In genomic region chr5:139215176-139215975, GRCh38 we compare ENCODE assay signal across 34 cellular contexts. TPM values are rescaled to one million over a fixed set of nuclear protein-coding genes. Genes with fewer than 3 reads are reported as not detected.
DNase-seq lines count a peak whose midpoint lies in the region; ATAC-seq, FAIRE-seq and TF ChIP-seq lines count a peak whose summit lies in the region.
"Had no signal": no experiment of that assay in that cellular context is flagged by ENCODE, and none has a peak within 500 bp of the region (broad histone marks: within the 10 kb centered on the region; RNA-seq: fewer than 3 reads in every experiment).

No MANE protein-coding gene starts in this region.

- H3K27me3 ChIP-seq in H7 (ENCODE audit: control insufficient read depth, insufficient read depth, low read length) (no peaks in the 10 kb centered on the region), H1 (replicated peaks in 1 of 4; ENCODE audit: control insufficient read depth in 3 of 4, extremely low read depth in 1 of 4, insufficient read depth in 3 of 4, low read length in 3 of 4) (no peaks in the 10 kb centered on the region), mesenchymal stem cell (ENCODE audit: control insufficient read depth in 1 of 2, insufficient read depth in 1 of 2, low read length in 2 of 2) (no peaks in the 10 kb centered on the region), uterus (no peaks in the 10 kb centered on the region)
- H3K27me3 ChIP-seq: body of pancreas, left lung, stomach had no signal

- H4K5ac ChIP-seq in H1 (ENCODE audit: insufficient read length, low read depth, low read length), result no peak overlapping the region

- no peaks in the 10 kb centered on the region for H3K79me2 ChIP-seq in H1 (ENCODE audit: control insufficient read depth in 1 of 2, insufficient read depth in 2 of 2, low read length in 2 of 2)

- H3K4me1 ChIP-seq in H1 (replicated peaks in 1 of 4; ENCODE audit: control insufficient read depth in 3 of 4, insufficient read depth in 4 of 4, low read length in 3 of 4) (peaks cover 0 to 10% (median 2%) of the 10 kb centered on the region in 4 experiments; a peak in 2 of 7 replicates), mesenchymal stem cell (ENCODE audit: control insufficient read depth, insufficient read depth, low read depth, low read length) (no peaks in the 10 kb centered on the region), uterus (no peaks in the 10 kb centered on the region)
- H3K4me1 ChIP-seq: body of pancreas, left lung, stomach had no signal

- intact Hi-C loops in uterus (cut with DNase I; ENCODE audit: low total_unique reads), result no loop called here
- intact Hi-C loops in activated T-helper 2 cell treated with anti-CD3 and anti-CD28 coated beads, Interferon-gamma antibody, Interleukin-2, Interleukin-4, amounts not matched to agents 10 μg/mL and 5 μg/mL and 100 μg/mL, durations not matched to agents 14 hours and 24 hours and 36 hours (cut with micrococcal nuclease), result no loop called here

- FAIRE-seq in H1 (lab: Jason Lieb, UNC), result peak; percentile 48
- FAIRE-seq: frontal cortex, small intestine had no signal

- no peak for TF ChIP-seq EP300 in H1 (IDR thresholded peaks at IDR 0.05; ENCODE audit: borderline replicate concordance in 1 of 2, low read depth in 2 of 2, low read length in 2 of 2)

- H3K4me1 Mint-ChIP-seq in naive thymus-derived CD8-positive, alpha-beta T cell, result no peaks in the 10 kb centered on the region
- peaks cover 3% of the 10 kb centered on the region for H3K4me1 Mint-ChIP-seq in activated T-helper 2 cell treated with anti-CD3 and anti-CD28 coated beads, Interferon-gamma antibody, Interleukin-2, Interleukin-4, amounts not matched to agents 10 μg/mL and 5 μg/mL and 100 μg/mL, durations not matched to agents 14 hours and 24 hours and 36 hours (ENCODE audit: low read depth)
- H3K4me1 Mint-ChIP-seq: activated naive CD8-positive, alpha-beta T cell treated with anti-CD3 and anti-CD28 coated beads, Interleukin-2, amount 50 U/mL, for 24 hours; B cell had no signal

- H3K18ac ChIP-seq in H1 (ENCODE audit: extremely low read depth, low read length), result no peak overlapping the region
- no peak overlapping the region for H3K18ac ChIP-seq in mesenchymal stem cell (ENCODE audit: low read depth in 1 of 2, low read length in 2 of 2)

- TF ChIP-seq POLR2A in H1 (IDR thresholded peaks at IDR 0.05; ENCODE audit: control extremely low read depth in 1 of 2, low read depth in 2 of 2, low read length in 2 of 2), result no peak
- TF ChIP-seq POLR2A in uterus (IDR thresholded peaks at IDR 0.05), result no peak

- no peak overlapping the region for H2BK15ac ChIP-seq in H1 (ENCODE audit: low read length)
- H2BK15ac ChIP-seq in mesenchymal stem cell (ENCODE audit: low read depth, poor library complexity, severe bottlenecking), result peak overlapping the region; percentile 48

- POLR2A ChIA-PET in H1 (lab: Charles Lee; ENCODE audit: partially characterized antibody), result interaction anchor here (1.4 kb wide), 1 partner anchor 78 kb away, joined by 5 read pairs; the partner anchor contains the start of gene MATR3
- POLR2A ChIA-PET in naive thymus-derived CD8-positive, alpha-beta T cell (lab: Charles Lee), result no interaction called here

- H4K8ac ChIP-seq in H1 (ENCODE audit: extremely low read depth, insufficient read depth, low read length) (no peak overlapping the region), mesenchymal stem cell (ENCODE audit: low read length) (no peak overlapping the region)

- peaks cover 0 to 2% (median 0%) of the 10 kb centered on the region in 3 donors for H3K36me3 Mint-ChIP-seq in naive thymus-derived CD8-positive, alpha-beta T cell
- H3K36me3 Mint-ChIP-seq in activated T-helper 2 cell treated with anti-CD3 and anti-CD28 coated beads, Interferon-gamma antibody, Interleukin-2, Interleukin-4, amounts not matched to agents 10 μg/mL and 5 μg/mL and 100 μg/mL, durations not matched to agents 14 hours and 24 hours and 36 hours (ENCODE audit: low read depth), result no peaks in the 10 kb centered on the region
- H3K36me3 Mint-ChIP-seq in activated naive CD4-positive, alpha-beta T cell treated with anti-CD3 and anti-CD28 coated beads, Interleukin-2, amount 50 U/mL, for 72 hours, result no peaks in the 10 kb centered on the region
- H3K36me3 Mint-ChIP-seq: CD8-positive, alpha-beta T cell; mesothelial cell of epicardium; naive B cell had no signal

- peaks cover 0 to 6% (median 0%) of the 10 kb centered on the region in 9 donors for H3K9me3 Mint-ChIP-seq in naive thymus-derived CD8-positive, alpha-beta T cell
- H3K9me3 Mint-ChIP-seq in activated T-helper 2 cell treated with anti-CD3 and anti-CD28 coated beads, Interferon-gamma antibody, Interleukin-2, Interleukin-4, amounts not matched to agents 10 μg/mL and 5 μg/mL and 100 μg/mL, durations not matched to agents 14 hours and 24 hours and 36 hours, result no peaks in the 10 kb centered on the region
- H3K9me3 Mint-ChIP-seq in activated naive CD4-positive, alpha-beta T cell treated with anti-CD3 and anti-CD28 coated beads, Interleukin-2, amount 50 U/mL, for 72 hours, result no peaks in the 10 kb centered on the region
- H3K9me3 Mint-ChIP-seq: activated CD4-positive, alpha-beta T cell treated with anti-CD3 and anti-CD28 coated beads, Interleukin-2, amount 10 ng/mL, durations not matched to agents 24 days and 14 days; activated naive CD8-positive, alpha-beta T cell treated with anti-CD3 and anti-CD28 coated beads, Interleukin-2, amount 50 U/mL, for 24 hours; activated T-cell treated with anti-CD3 and anti-CD28 coated beads, Interleukin-2, amount 50 U/mL, for 24 hours; mesothelial cell of epicardium had no signal

- no peak overlapping the region for H3K27ac Mint-ChIP-seq in naive thymus-derived CD8-positive, alpha-beta T cell
- no peak overlapping the region for H3K27ac Mint-ChIP-seq in activated T-helper 2 cell treated with anti-CD3 and anti-CD28 coated beads, Interferon-gamma antibody, Interleukin-2, Interleukin-4, amounts not matched to agents 10 μg/mL and 5 μg/mL and 100 μg/mL, durations not matched to agents 14 hours and 24 hours and 36 hours
- no peak overlapping the region for H3K27ac Mint-ChIP-seq in activated naive CD4-positive, alpha-beta T cell treated with anti-CD3 and anti-CD28 coated beads, Interleukin-2, amount 50 U/mL, for 72 hours
- H3K27ac Mint-ChIP-seq: activated CD4-positive, alpha-beta T cell treated with anti-CD3 and anti-CD28 coated beads, Interleukin-2, amount 10 ng/mL, durations not matched to agents 24 days and 14 days; activated naive CD8-positive, alpha-beta T cell treated with anti-CD3 and anti-CD28 coated beads, Interleukin-2, amount 50 U/mL, for 24 hours; activated T-cell treated with anti-CD3 and anti-CD28 coated beads, Interleukin-2, amount 50 U/mL, for 24 hours; B cell; CD8-positive, alpha-beta T cell; mesothelial cell of epicardium had no signal

- WGBS in H1 (ENCODE audit: extremely low coverage in 1 of 2, insufficient coverage in 1 of 2, insufficient read length in 1 of 2, insufficient replicate concordance in 2 of 2, low coverage in 1 of 2, low lambda C conversion rate in 2 of 2, missing lambda C conversion rate in 1 of 2), 2 experiments, result 81% methylated on average over 14 of the region's 14 CpGs; no CpG with 5 or more reads in 1 of the 2 experiments
- 79% methylated on average over 13 of the region's 14 CpGs for WGBS in mesenchymal stem cell

- no peak for TF ChIP-seq CTCF in H1 (IDR thresholded peaks at IDR 0.05; ENCODE audit: control extremely low read depth in 1 of 3, insufficient read depth in 1 of 3, low read depth in 1 of 3, low read length in 3 of 3)
- no peak for TF ChIP-seq CTCF in uterus (IDR thresholded peaks at IDR 0.05)

- H3K56ac ChIP-seq in H1 (replicated peaks; ENCODE audit: insufficient read length, low read depth, low read length), result no peak overlapping the region

- no peak for ATAC-seq in naive thymus-derived CD8-positive, alpha-beta T cell
- ATAC-seq in activated naive CD4-positive, alpha-beta T cell treated with anti-CD3 and anti-CD28 coated beads, Interleukin-2, amount 50 U/mL, for 72 hours, result no peak
- ATAC-seq: activated naive CD8-positive, alpha-beta T cell treated with anti-CD3 and anti-CD28 coated beads, Interleukin-2, amount 50 U/mL, for 24 hours; body of pancreas; CD8-positive, alpha-beta T cell; HCT116; left lung; Panc1 had no signal

- H3K23ac ChIP-seq in H1 (ENCODE audit: insufficient read length) (no peak overlapping the region), mesenchymal stem cell (ENCODE audit: low read length in 2 of 2) (no peak overlapping the region)

- no peak overlapping the region for H3K4me3 ChIP-seq in H7 (ENCODE audit: insufficient read depth, low read depth, low read length)
- peak overlapping the region; percentile 66 for H3K4me3 ChIP-seq in SK-N-MC
- H3K4me3 ChIP-seq in H1 (ENCODE audit: extremely low read depth in 1 of 4, insufficient read depth in 2 of 4, low read depth in 3 of 4, low read length in 4 of 4), result no peak overlapping the region
- H3K4me3 ChIP-seq in mesenchymal stem cell (ENCODE audit: insufficient read depth in 1 of 2, low read depth in 1 of 2, low read length in 2 of 2), result no peak overlapping the region
- no peak overlapping the region for H3K4me3 ChIP-seq in uterus
- H3K4me3 ChIP-seq: body of pancreas, left lung, stomach had no signal

- no peaks in the 10 kb centered on the region for H3K9me3 ChIP-seq in SK-N-MC (ENCODE audit: low read depth, low read length)
- H3K9me3 ChIP-seq in H1 (ENCODE audit: insufficient read depth in 2 of 2, low read depth in 1 of 2, low read length in 1 of 2), result no peaks in the 10 kb centered on the region; a peak in 1 of 4 replicates
- no peaks in the 10 kb centered on the region for H3K9me3 ChIP-seq in mesenchymal stem cell (ENCODE audit: control insufficient read depth, low read length)
- no peaks in the 10 kb centered on the region for H3K9me3 ChIP-seq in uterus
- H3K9me3 ChIP-seq: body of pancreas, left lung, stomach had no signal

- no peaks in the 10 kb centered on the region for H4K20me1 ChIP-seq in H1 (replicated peaks in 1 of 2; ENCODE audit: control insufficient read depth in 1 of 2, insufficient read depth in 2 of 2, low read length in 2 of 2)

- H2BK20ac ChIP-seq in H1 (ENCODE audit: low read length), result no peak overlapping the region

- H3K27ac ChIP-seq in SK-N-MC (peak overlapping the region; percentile 52; the same call in 1 of the 2 replicates), H1 (ENCODE audit: low read depth, low read length) (no peak overlapping the region), mesenchymal stem cell (ENCODE audit: low read length, poor library complexity, severe bottlenecking) (no peak overlapping the region), uterus (no peak overlapping the region)
- H3K27ac ChIP-seq: body of pancreas, left lung, stomach, VCaP had no signal

- H2BK12ac ChIP-seq in H1 (ENCODE audit: low read depth, low read length) (no peak overlapping the region), mesenchymal stem cell (ENCODE audit: low read length in 2 of 2) (no peak overlapping the region)

- H3K9ac ChIP-seq in SK-N-MC (ENCODE audit: insufficient read length) (no peak overlapping the region), H1 (replicated peaks in 1 of 4; ENCODE audit: extremely low read depth in 1 of 4, low read depth in 3 of 4, low read length in 3 of 4) (no peak overlapping the region), mesenchymal stem cell (ENCODE audit: low read length) (no peak overlapping the region)

- H3K23me2 ChIP-seq in H1 (ENCODE audit: low read depth, low read length), result no peaks in the 10 kb centered on the region

- H3K4ac ChIP-seq in H1 (replicated peaks; ENCODE audit: insufficient read length, low read depth, low read length) (no peak overlapping the region), mesenchymal stem cell (ENCODE audit: low read depth in 1 of 2, low read length in 2 of 2) (no peak overlapping the region)

- no peak for TF ChIP-seq RAD21 in H1 (IDR thresholded peaks at IDR 0.05 in 1 of 2, conservative IDR thresholded peaks at IDR 0.05 in 1 of 2; ENCODE audit: low read depth in 2 of 2, low read length in 2 of 2)

- no peaks in the 10 kb centered on the region for H3K27me3 Mint-ChIP-seq in naive thymus-derived CD8-positive, alpha-beta T cell
- H3K27me3 Mint-ChIP-seq in activated T-helper 2 cell treated with anti-CD3 and anti-CD28 coated beads, Interferon-gamma antibody, Interleukin-2, Interleukin-4, amounts not matched to agents 10 μg/mL and 5 μg/mL and 100 μg/mL, durations not matched to agents 14 hours and 24 hours and 36 hours (ENCODE audit: low read depth), result peaks cover 4% of the 10 kb centered on the region
- H3K27me3 Mint-ChIP-seq: activated naive CD8-positive, alpha-beta T cell treated with anti-CD3 and anti-CD28 coated beads, Interleukin-2, amount 50 U/mL, for 24 hours; activated T-cell treated with anti-CD3 and anti-CD28 coated beads, Interleukin-2, amount 50 U/mL, for 24 hours had no signal

- no peak overlapping the region for H2BK5ac ChIP-seq in H1 (ENCODE audit: low read depth, low read length)
- no peak overlapping the region for H2BK5ac ChIP-seq in mesenchymal stem cell (ENCODE audit: low read depth, low read length, poor library complexity, severe bottlenecking)

- DNase-seq in H7 (peak; percentile 38), SK-N-MC (ENCODE audit: low read depth, low spot score) (peak; percentile 83), H1 (ENCODE audit: low read depth in 1 of 2, low spot score in 2 of 2) (no peak), mesenchymal stem cell (no peak), uterus (no peak)
- DNase-seq in naive thymus-derived CD8-positive, alpha-beta T cell, result no peak
- DNase-seq in activated T-helper 2 cell treated with anti-CD3 and anti-CD28 coated beads, Interferon-gamma antibody, Interleukin-2, Interleukin-4, amounts not matched to agents 10 μg/mL and 5 μg/mL and 100 μg/mL, durations not matched to agents 14 hours and 24 hours and 36 hours (ENCODE audit: low spot score), result no peak
- no peak for DNase-seq in activated naive CD4-positive, alpha-beta T cell treated with anti-CD3 and anti-CD28 coated beads, Interleukin-2, amount 50 U/mL, for 72 hours (ENCODE audit: low spot score in 2 of 2)
- DNase-seq: activated CD4-positive, alpha-beta T cell treated with anti-CD3 and anti-CD28 coated beads, Interleukin-2, amount 10 ng/mL, durations not matched to agents 24 days and 14 days; activated gamma-delta T cell treated with Interleukin-2 at 50 U/mL for 16 hours; activated naive CD8-positive, alpha-beta T cell treated with anti-CD3 and anti-CD28 coated beads, Interleukin-2, amount 50 U/mL, for 24 hours; activated T-cell treated with anti-CD3 and anti-CD28 coated beads, Interleukin-2, amount 50 U/mL, for 24 hours; body of pancreas; CD8-positive, alpha-beta T cell; effector CD8-positive, alpha-beta T cell; hippocampal formation; left lung; naive B cell; NCI-H1092 treated with DMSO at 0.1 percent for 48 hours; NCI-H187 treated with DMSO at 0.1 percent for 48 hours; NCI-H524; retina; SHP77 treated with DMSO at 0.1 percent for 48 hours; small intestine; stimulated activated CD8-positive, alpha-beta memory T cell treated with anti-CD3 and anti-CD28 coated beads, Interleukin-4, amount 100 ng/mL, for 48 hours; stomach; T-helper 9 cell; trophoblast cell had no signal

- H3K4me2 ChIP-seq in H1 (ENCODE audit: insufficient read depth in 1 of 2, low read depth in 2 of 2, low read length in 2 of 2) (no peak overlapping the region), mesenchymal stem cell (ENCODE audit: low read length, poor library complexity, severe bottlenecking) (no peak overlapping the region)

- CTCF ChIA-PET in H1 (lab: Charles Lee; ENCODE audit: partially characterized antibody), result interaction anchor here (0.7 kb wide), 1 partner anchor 110 kb away, joined by 3 read pairs; no protein-coding TSS in a partner anchor

- H2BK120ac ChIP-seq in H1 (replicated peaks; ENCODE audit: low read depth, low read length) (no peak overlapping the region), mesenchymal stem cell (ENCODE audit: low read depth, low read length) (no peak overlapping the region)

- no peaks in the 10 kb centered on the region for H3K79me1 ChIP-seq in H1 (ENCODE audit: low read depth, low read length)
- no peaks in the 10 kb centered on the region for H3K79me1 ChIP-seq in mesenchymal stem cell (replicated peaks; ENCODE audit: low read length, poor library complexity, severe bottlenecking)

- H3K14ac ChIP-seq in H1 (ENCODE audit: insufficient read length) (no peak overlapping the region), mesenchymal stem cell (ENCODE audit: low read length in 2 of 2) (no peak overlapping the region)

- H4K91ac ChIP-seq in H1 (replicated peaks; ENCODE audit: insufficient read length, low read length) (no peak overlapping the region), mesenchymal stem cell (ENCODE audit: low read length) (no peak overlapping the region)

- H2AK5ac ChIP-seq in H1 (ENCODE audit: low read depth, low read length) (no peak overlapping the region), mesenchymal stem cell (ENCODE audit: low read length, severe bottlenecking) (no peak overlapping the region)

- H3K36me3 ChIP-seq in H7 (replicated peaks; ENCODE audit: control insufficient read depth, insufficient read depth, low read length), result no peaks in the 10 kb centered on the region
- H3K36me3 ChIP-seq in SK-N-MC (ENCODE audit: insufficient read depth, low read length), result no peaks in the 10 kb centered on the region
- H3K36me3 ChIP-seq in H1 (ENCODE audit: control insufficient read depth in 2 of 4, insufficient read depth in 4 of 4, low read length in 3 of 4), result no peaks in the 10 kb centered on the region
- no peaks in the 10 kb centered on the region for H3K36me3 ChIP-seq in mesenchymal stem cell (ENCODE audit: control insufficient read depth in 1 of 2, insufficient read depth in 2 of 2, low read depth in 1 of 2, low read length in 2 of 2)
- H3K36me3 ChIP-seq in uterus, result no peaks in the 10 kb centered on the region
- H3K36me3 ChIP-seq: left lung, stomach had no signal

- H3K4me3 Mint-ChIP-seq in naive thymus-derived CD8-positive, alpha-beta T cell, result no peak overlapping the region
- H3K4me3 Mint-ChIP-seq in activated T-helper 2 cell treated with anti-CD3 and anti-CD28 coated beads, Interferon-gamma antibody, Interleukin-2, Interleukin-4, amounts not matched to agents 10 μg/mL and 5 μg/mL and 100 μg/mL, durations not matched to agents 14 hours and 24 hours and 36 hours (ENCODE audit: low read depth), result no peak overlapping the region
- H3K4me3 Mint-ChIP-seq: activated CD4-positive, alpha-beta T cell treated with anti-CD3 and anti-CD28 coated beads, Interleukin-2, amount 10 ng/mL, durations not matched to agents 24 days and 14 days; activated naive CD8-positive, alpha-beta T cell treated with anti-CD3 and anti-CD28 coated beads, Interleukin-2, amount 50 U/mL, for 24 hours; activated T-cell treated with anti-CD3 and anti-CD28 coated beads, Interleukin-2, amount 50 U/mL, for 24 hours; B cell; CD8-positive, alpha-beta T cell; mesothelial cell of epicardium; naive B cell had no signal

- H2AFZ ChIP-seq in H1 (ENCODE audit: low read length), result no peak overlapping the region
- no peak overlapping the region for H2AFZ ChIP-seq in mesenchymal stem cell (ENCODE audit: low read depth, low read length)

RNA-seq across cellular contexts. Expression of gene SIL1, which starts 17.2 kb away (rescaled TPM):
- total RNA-seq in H7 (2014; rRNA removed; shearing (Covaris generic)), result 14.8 and 17.4 TPM in 2 replicates
- total RNA-seq in H1 (2021; fragmentation: NEBNext Ultra II Directional; extraction: Animal tissue kit (Norgen Biotek cat#: 25700)), result 6.6 and 8.3 TPM in 2 replicates
- 12.8 and 13.9 TPM in 2 replicates for polyA plus RNA-seq in H1 (2011; rRNA removed)
- polyA plus RNA-seq in H1 (2011; cell fraction: cytosol; rRNA removed), result 8.3 TPM
- 10.5 TPM for polyA plus RNA-seq in H1 (2011; cell fraction: nucleus; rRNA removed)
- polyA plus RNA-seq in H1 (2012, experiment 1 of 2), result 6.4 to 9.6 TPM (median 7.6 TPM) in 4 replicates
- 6.8 TPM for polyA plus RNA-seq in H1 (2012, experiment 2 of 2)
- 5.9 TPM for polyA plus RNA-seq in H1 (2013, experiment 1 of 2)
- 7.7 TPM for polyA plus RNA-seq in H1 (2013, experiment 2 of 2)
- 4.6 and 7.5 TPM in 2 replicates for polyA minus RNA-seq in H1 (2011; rRNA and poly(A)+ RNA removed)
- 12.8 TPM for polyA minus RNA-seq in H1 (2011; cell fraction: cytosol; rRNA and poly(A)+ RNA removed)
- polyA minus RNA-seq in H1 (2011; cell fraction: nucleus; rRNA and poly(A)+ RNA removed), result 8.5 TPM
- 53.2 TPM for polyA plus RNA-seq in mesenchymal stem cell (2013, experiment 1 of 2)
- polyA plus RNA-seq in mesenchymal stem cell (2013, experiment 2 of 2), result 52.4 TPM
- 10 to 100 TPM; 14.3 to 16.2 TPM for total RNA-seq in naive thymus-derived CD8-positive, alpha-beta T cell
- 10 to 100 TPM; 11.9 to 14.2 (median 13.5) TPM for polyA plus RNA-seq in naive thymus-derived CD8-positive, alpha-beta T cell
- total RNA-seq in uterus, result 100 to 1,000 TPM in 1 of 4 donors, 10 to 100 TPM in 3; 17.4 to 122 (median 58.3) TPM
- 31.1 and 37.8 TPM in 2 replicates for total RNA-seq in activated T-helper 2 cell treated with anti-CD3 and anti-CD28 coated beads, Interferon-gamma antibody, Interleukin-2, Interleukin-4, amounts not matched to agents 10 μg/mL and 5 μg/mL and 100 μg/mL, durations not matched to agents 14 hours and 24 hours and 36 hours
- total RNA-seq in activated naive CD4-positive, alpha-beta T cell treated with anti-CD3 and anti-CD28 coated beads, Interleukin-2, amount 50 U/mL, for 72 hours, result 10 to 100 TPM; 29.7 to 31.4 TPM

Comparison
In these comparisons a context has a peak if more than half of its experiments do, and no peak if none do; other contexts are left out.
1. DNase-seq: peak in H7 (single experiment) and SK-N-MC (single experiment); none in H1 (0 of 2), mesenchymal stem cell (single experiment), naive thymus-derived CD8-positive, alpha-beta T cell (0 of 10), uterus (0 of 2), activated T-helper 2 cell treated with anti-CD3 and anti-CD28 coated beads, Interferon-gamma antibody, Interleukin-2, Interleukin-4, amounts not matched to agents 10 μg/mL and 5 μg/mL and 100 μg/mL, durations not matched to agents 14 hours and 24 hours and 36 hours (single experiment) and activated naive CD4-positive, alpha-beta T cell treated with anti-CD3 and anti-CD28 coated beads, Interleukin-2, amount 50 U/mL, for 72 hours (0 of 2).